In the genomic region with DNA sequence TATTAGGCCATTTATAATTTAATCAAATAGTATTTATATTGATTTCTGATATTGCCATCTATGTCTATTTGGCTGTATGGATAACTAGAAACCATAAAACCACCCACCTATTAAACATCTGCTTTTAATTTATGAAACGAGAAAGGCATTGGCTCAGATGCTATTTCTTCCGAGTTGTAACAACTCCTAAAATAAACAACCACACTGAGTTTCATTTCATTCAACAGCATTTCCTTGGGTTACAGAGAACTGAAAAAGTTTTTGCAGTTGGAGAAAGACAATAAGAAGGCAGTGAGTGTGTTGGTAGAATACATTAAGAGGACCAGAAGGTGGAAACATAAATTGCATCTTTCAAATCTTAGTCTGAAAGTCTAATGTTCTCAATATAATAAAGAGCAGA, we compare ENCODE assay signal across 24 cellular contexts.
"Had no signal": no experiment of that assay in that cellular context is flagged by ENCODE, and none has a peak within 500 bp of the region (broad histone marks: within the 10 kb centered on the region; RNA-seq: fewer than 3 reads in every experiment).

No MANE protein-coding gene starts in this region.

- H3K9me3 ChIP-seq: gastrocnemius medialis had no signal

- H3K4me3 ChIP-seq: ascending aorta, breast epithelium, gastrocnemius medialis, left ventricle myocardium inferior, sigmoid colon, stomach had no signal

- H3K27me3 ChIP-seq: ascending aorta, breast epithelium, gastrocnemius medialis, sigmoid colon, stomach had no signal

- DNase-seq: activated CD4-positive, alpha-beta T cell treated with anti-CD3 and anti-CD28 coated beads for 1 hour; activated CD8-positive, alpha-beta memory T cell treated with anti-CD3 and anti-CD28 coated beads for 24 hours; activated CD8-positive, alpha-beta memory T cell treated with anti-CD3 and anti-CD28 coated beads, Interleukin-2, amount 50 U/mL, for 48 hours; activated effector memory CD4-positive, alpha-beta T cell treated with anti-CD3 and anti-CD28 coated beads, Interleukin-2, amount 50 U/mL, for 16 hours; activated naive CD4-positive, alpha-beta T cell treated with anti-CD3 and anti-CD28 coated beads, Interleukin-2, amount 50 U/mL, for 16 hours; activated T-cell treated with anti-CD3 and anti-CD28 coated beads, Interleukin-2, amount 50 U/mL, for 72 hours; cerebellar nuclear complex; effector CD4-positive, alpha-beta T cell; gastrocnemius medialis; head of caudate nucleus; kidney glomerular epithelial cell; left ventricle myocardium inferior; mammary epithelial cell; midbrain; posterior cingulate gyrus; sigmoid colon; stimulated activated CD4-positive, alpha-beta T cell treated with anti-CD3 and anti-CD28 coated beads, Interleukin-4, amount 100 ng/mL, for 24 hours; stomach; trophoblast cell; WERI-Rb-1 had no signal

- ATAC-seq: activated T-cell treated with anti-CD3 and anti-CD28 coated beads, Interleukin-2, amount 50 U/mL, for 72 hours; esophagus mucosa; gastrocnemius medialis; stimulated activated effector memory CD8-positive, alpha-beta T cell treated with anti-CD3 and anti-CD28 coated beads, Interleukin-12 subunit alpha, Interleukin-12 subunit beta, amount 100 ng/mL, for 72 hours had no signal

- H3K4me1 ChIP-seq: ascending aorta, breast epithelium, gastrocnemius medialis, left ventricle myocardium inferior, sigmoid colon, stomach had no signal

- H3K27ac ChIP-seq: ascending aorta, breast epithelium, gastrocnemius medialis, left ventricle myocardium inferior, sigmoid colon, stomach, WERI-Rb-1 had no signal
